1 cellular context compared by ENCODE assay signal in the genomic region with DNA sequence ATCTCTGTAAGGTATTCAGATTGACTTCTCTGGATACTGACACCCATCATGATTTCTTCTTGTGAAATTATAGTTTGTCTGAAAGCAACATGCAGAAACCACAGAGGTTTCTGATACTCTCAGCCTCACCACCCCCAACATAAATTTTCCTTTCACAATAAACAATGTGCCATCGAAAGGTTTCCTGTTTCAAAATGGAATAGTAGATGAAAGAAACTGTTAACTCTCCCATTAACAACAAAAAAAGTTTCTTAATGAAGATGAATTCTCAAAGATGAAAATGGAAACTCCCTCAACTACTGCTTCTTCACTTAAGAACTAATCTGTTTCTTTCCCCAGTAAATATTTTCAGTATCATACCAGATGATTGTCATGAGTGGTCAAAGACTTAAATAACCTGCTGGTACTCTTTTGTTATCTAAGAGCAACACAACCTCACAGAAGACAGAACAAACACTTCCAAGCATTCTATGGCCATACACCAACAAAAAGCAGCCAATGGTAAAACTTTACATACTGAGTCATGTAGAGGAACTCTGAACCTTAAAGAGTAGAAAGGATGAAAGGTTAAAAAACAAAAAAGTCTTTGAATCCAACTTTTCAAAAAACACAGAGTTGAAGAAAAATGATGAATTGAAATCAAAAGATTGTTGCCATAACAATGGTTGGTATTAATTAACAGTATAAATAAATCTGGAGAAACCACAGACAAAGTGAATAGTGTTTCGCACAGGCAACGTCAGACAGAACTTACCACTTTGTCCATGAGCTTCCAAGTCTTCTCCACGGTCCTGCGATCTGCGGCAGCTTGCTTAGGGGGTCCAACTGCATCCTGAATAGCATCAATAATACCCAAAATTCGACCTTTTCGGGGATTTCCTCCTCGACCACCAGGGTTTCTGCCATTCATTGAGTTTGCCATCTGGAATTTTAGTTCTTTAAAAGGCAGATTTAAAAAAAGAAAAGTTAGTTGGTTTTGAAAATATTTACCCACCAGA.
TF ChIP-seq lines count a peak whose summit lies in the region.

No MANE protein-coding gene starts in this region.

TF ChIP-seq in GM12878, 131 proteins besides CTCF, POLR2A, EP300 and RAD21 (continued from another document and continues in another):
- TF ChIP-seq, protein P1, sequence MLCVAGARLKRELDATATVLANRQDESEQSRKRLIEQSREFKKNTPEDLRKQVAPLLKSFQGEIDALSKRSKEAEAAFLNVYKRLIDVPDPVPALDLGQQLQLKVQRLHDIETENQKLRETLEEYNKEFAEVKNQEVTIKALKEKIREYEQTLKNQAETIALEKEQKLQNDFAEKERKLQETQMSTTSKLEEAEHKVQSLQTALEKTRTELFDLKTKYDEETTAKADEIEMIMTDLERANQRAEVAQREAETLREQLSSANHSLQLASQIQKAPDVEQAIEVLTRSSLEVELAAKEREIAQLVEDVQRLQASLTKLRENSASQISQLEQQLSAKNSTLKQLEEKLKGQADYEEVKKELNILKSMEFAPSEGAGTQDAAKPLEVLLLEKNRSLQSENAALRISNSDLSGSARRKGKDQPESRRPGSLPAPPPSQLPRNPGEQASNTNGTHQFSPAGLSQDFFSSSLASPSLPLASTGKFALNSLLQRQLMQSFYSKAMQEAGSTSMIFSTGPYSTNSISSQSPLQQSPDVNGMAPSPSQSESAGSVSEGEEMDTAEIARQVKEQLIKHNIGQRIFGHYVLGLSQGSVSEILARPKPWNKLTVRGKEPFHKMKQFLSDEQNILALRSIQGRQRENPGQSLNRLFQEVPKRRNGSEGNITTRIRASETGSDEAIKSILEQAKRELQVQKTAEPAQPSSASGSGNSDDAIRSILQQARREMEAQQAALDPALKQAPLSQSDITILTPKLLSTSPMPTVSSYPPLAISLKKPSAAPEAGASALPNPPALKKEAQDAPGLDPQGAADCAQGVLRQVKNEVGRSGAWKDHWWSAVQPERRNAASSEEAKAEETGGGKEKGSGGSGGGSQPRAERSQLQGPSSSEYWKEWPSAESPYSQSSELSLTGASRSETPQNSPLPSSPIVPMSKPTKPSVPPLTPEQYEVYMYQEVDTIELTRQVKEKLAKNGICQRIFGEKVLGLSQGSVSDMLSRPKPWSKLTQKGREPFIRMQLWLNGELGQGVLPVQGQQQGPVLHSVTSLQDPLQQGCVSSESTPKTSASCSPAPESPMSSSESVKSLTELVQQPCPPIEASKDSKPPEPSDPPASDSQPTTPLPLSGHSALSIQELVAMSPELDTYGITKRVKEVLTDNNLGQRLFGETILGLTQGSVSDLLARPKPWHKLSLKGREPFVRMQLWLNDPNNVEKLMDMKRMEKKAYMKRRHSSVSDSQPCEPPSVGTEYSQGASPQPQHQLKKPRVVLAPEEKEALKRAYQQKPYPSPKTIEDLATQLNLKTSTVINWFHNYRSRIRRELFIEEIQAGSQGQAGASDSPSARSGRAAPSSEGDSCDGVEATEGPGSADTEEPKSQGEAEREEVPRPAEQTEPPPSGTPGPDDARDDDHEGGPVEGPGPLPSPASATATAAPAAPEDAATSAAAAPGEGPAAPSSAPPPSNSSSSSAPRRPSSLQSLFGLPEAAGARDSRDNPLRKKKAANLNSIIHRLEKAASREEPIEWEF (IDR thresholded peaks at IDR 0.05; ENCODE audit: insufficient replicate concordance, low read depth, low read length): peak; percentile 67
- no peak for TF ChIP-seq KDM1A (IDR thresholded peaks at IDR 0.05; ENCODE audit: borderline replicate concordance)
- no peak for TF ChIP-seq CHD4 (IDR thresholded peaks at IDR 0.05)
- no peak for TF ChIP-seq POU2F2 (IDR thresholded peaks at IDR 0.05; ENCODE audit: borderline replicate concordance, low read depth, low read length)
- TF ChIP-seq MEF2B (IDR thresholded peaks at IDR 0.05; ENCODE audit: partially characterized antibody, poor library complexity, severe bottlenecking): peak; percentile 65
- peak; percentile 53 for TF ChIP-seq RELA (IDR thresholded peaks at IDR 0.05; ENCODE audit: borderline replicate concordance, partially characterized antibody)
- TF ChIP-seq SMC3 (IDR thresholded peaks at IDR 0.05; ENCODE audit: borderline replicate concordance, low read length): no peak; the same call in 1 of the 2 replicates
- TF ChIP-seq HDAC2 (IDR thresholded peaks at IDR 0.05): no peak
- peak; percentile 37; the same call in 1 of the 2 replicates for TF ChIP-seq RB1 (IDR thresholded peaks at IDR 0.05; ENCODE audit: borderline replicate concordance)
- TF ChIP-seq BRCA1 (IDR thresholded peaks at IDR 0.05; ENCODE audit: low read depth, low read length): no peak
- TF ChIP-seq NBN (IDR thresholded peaks at IDR 0.05): peak; percentile 43; the same call in 1 of the 2 replicates
- no peak for TF ChIP-seq HDGF (IDR thresholded peaks at IDR 0.05)
- TF ChIP-seq TCF3 (IDR thresholded peaks at IDR 0.05; ENCODE audit: borderline replicate concordance, insufficient read depth, low read depth, low read length): no peak
- peak; percentile 53; the same call in 1 of the 2 replicates for TF ChIP-seq CBFB (IDR thresholded peaks at IDR 0.05; ENCODE audit: low read depth)
- no peak for TF ChIP-seq BACH1 (IDR thresholded peaks at IDR 0.05; ENCODE audit: borderline replicate concordance)
- TF ChIP-seq, protein P2, sequence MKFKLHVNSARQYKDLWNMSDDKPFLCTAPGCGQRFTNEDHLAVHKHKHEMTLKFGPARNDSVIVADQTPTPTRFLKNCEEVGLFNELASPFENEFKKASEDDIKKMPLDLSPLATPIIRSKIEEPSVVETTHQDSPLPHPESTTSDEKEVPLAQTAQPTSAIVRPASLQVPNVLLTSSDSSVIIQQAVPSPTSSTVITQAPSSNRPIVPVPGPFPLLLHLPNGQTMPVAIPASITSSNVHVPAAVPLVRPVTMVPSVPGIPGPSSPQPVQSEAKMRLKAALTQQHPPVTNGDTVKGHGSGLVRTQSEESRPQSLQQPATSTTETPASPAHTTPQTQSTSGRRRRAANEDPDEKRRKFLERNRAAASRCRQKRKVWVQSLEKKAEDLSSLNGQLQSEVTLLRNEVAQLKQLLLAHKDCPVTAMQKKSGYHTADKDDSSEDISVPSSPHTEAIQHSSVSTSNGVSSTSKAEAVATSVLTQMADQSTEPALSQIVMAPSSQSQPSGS (IDR thresholded peaks at IDR 0.05; ENCODE audit: low read length): peak; percentile 73; the same call in 1 of the 2 replicates
- no peak for TF ChIP-seq RFX5 (IDR thresholded peaks at IDR 0.05; ENCODE audit: low read depth, low read length)
- TF ChIP-seq ZNF207 (IDR thresholded peaks at IDR 0.05; ENCODE audit: borderline replicate concordance): 0 out of 2 replicates have a peak, but pooled peaks have one; percentile 76
- no peak for TF ChIP-seq NR2C2 (IDR thresholded peaks at IDR 0.05; ENCODE audit: borderline replicate concordance, control insufficient read depth, insufficient read length, low read depth)
- no peak for TF ChIP-seq ZNF622 (IDR thresholded peaks at IDR 0.05)
- TF ChIP-seq CHD2 (IDR thresholded peaks at IDR 0.05; ENCODE audit: borderline replicate concordance, low read depth, low read length): 0 out of 2 replicates have a peak, but pooled peaks have one; percentile 23
- TF ChIP-seq BMI1 (IDR thresholded peaks at IDR 0.05; ENCODE audit: borderline replicate concordance): no peak
- TF ChIP-seq, protein P3, sequence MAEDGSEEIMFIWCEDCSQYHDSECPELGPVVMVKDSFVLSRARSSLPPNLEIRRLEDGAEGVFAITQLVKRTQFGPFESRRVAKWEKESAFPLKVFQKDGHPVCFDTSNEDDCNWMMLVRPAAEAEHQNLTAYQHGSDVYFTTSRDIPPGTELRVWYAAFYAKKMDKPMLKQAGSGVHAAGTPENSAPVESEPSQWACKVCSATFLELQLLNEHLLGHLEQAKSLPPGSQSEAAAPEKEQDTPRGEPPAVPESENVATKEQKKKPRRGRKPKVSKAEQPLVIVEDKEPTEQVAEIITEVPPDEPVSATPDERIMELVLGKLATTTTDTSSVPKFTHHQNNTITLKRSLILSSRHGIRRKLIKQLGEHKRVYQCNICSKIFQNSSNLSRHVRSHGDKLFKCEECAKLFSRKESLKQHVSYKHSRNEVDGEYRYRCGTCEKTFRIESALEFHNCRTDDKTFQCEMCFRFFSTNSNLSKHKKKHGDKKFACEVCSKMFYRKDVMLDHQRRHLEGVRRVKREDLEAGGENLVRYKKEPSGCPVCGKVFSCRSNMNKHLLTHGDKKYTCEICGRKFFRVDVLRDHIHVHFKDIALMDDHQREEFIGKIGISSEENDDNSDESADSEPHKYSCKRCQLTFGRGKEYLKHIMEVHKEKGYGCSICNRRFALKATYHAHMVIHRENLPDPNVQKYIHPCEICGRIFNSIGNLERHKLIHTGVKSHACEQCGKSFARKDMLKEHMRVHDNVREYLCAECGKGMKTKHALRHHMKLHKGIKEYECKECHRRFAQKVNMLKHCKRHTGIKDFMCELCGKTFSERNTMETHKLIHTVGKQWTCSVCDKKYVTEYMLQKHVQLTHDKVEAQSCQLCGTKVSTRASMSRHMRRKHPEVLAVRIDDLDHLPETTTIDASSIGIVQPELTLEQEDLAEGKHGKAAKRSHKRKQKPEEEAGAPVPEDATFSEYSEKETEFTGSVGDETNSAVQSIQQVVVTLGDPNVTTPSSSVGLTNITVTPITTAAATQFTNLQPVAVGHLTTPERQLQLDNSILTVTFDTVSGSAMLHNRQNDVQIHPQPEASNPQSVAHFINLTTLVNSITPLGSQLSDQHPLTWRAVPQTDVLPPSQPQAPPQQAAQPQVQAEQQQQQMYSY (CRISPR knock-in tag; IDR thresholded peaks at IDR 0.05): no peak
- TF ChIP-seq, protein P4, sequence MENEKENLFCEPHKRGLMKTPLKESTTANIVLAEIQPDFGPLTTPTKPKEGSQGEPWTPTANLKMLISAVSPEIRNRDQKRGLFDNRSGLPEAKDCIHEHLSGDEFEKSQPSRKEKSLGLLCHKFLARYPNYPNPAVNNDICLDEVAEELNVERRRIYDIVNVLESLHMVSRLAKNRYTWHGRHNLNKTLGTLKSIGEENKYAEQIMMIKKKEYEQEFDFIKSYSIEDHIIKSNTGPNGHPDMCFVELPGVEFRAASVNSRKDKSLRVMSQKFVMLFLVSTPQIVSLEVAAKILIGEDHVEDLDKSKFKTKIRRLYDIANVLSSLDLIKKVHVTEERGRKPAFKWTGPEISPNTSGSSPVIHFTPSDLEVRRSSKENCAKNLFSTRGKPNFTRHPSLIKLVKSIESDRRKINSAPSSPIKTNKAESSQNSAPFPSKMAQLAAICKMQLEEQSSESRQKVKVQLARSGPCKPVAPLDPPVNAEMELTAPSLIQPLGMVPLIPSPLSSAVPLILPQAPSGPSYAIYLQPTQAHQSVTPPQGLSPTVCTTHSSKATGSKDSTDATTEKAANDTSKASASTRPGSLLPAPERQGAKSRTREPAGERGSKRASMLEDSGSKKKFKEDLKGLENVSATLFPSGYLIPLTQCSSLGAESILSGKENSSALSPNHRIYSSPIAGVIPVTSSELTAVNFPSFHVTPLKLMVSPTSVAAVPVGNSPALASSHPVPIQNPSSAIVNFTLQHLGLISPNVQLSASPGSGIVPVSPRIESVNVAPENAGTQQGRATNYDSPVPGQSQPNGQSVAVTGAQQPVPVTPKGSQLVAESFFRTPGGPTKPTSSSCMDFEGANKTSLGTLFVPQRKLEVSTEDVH (IDR thresholded peaks at IDR 0.05; ENCODE audit: low read depth, partially characterized antibody): no peak
- no peak for TF ChIP-seq CEBPB (IDR thresholded peaks at IDR 0.05; ENCODE audit: borderline replicate concordance in 1 of 2, low read depth in 2 of 2, low read length in 2 of 2)
- no peak for TF ChIP-seq DPF2 (IDR thresholded peaks at IDR 0.05)
- no peak for TF ChIP-seq HDAC6 (IDR thresholded peaks at IDR 0.05; ENCODE audit: unreplicated experiment)
- TF ChIP-seq CEBPZ (IDR thresholded peaks at IDR 0.05; ENCODE audit: low read depth, low read length): no peak
- no peak for TF ChIP-seq USF2 (IDR thresholded peaks at IDR 0.05; ENCODE audit: borderline replicate concordance, low read depth, low read length)
- TF ChIP-seq TCF12 (IDR thresholded peaks at IDR 0.05; ENCODE audit: low read depth, low read length): no peak
- TF ChIP-seq CREB1 (IDR thresholded peaks at IDR 0.05; ENCODE audit: low read depth): no peak
- TF ChIP-seq ZBED1 (IDR thresholded peaks at IDR 0.05; ENCODE audit: borderline replicate concordance): peak; percentile 75; the same call in 1 of the 2 replicates
- TF ChIP-seq CHD1 (IDR thresholded peaks at IDR 0.05; ENCODE audit: low read depth, low read length): no peak
- TF ChIP-seq, protein P5, sequence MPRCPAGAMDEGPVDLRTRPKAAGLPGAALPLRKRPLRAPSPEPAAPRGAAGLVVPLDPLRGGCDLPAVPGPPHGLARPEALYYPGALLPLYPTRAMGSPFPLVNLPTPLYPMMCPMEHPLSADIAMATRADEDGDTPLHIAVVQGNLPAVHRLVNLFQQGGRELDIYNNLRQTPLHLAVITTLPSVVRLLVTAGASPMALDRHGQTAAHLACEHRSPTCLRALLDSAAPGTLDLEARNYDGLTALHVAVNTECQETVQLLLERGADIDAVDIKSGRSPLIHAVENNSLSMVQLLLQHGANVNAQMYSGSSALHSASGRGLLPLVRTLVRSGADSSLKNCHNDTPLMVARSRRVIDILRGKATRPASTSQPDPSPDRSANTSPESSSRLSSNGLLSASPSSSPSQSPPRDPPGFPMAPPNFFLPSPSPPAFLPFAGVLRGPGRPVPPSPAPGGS (IDR thresholded peaks at IDR 0.05; ENCODE audit: borderline replicate concordance, insufficient read depth, low read depth, low read length, poor library complexity, severe bottlenecking): no peak
